In genomic region chr1:212289262-212290077, GRCh38 we compare ENCODE assay signal across 13 cellular contexts. TPM values are rescaled to one million over a fixed set of nuclear protein-coding genes. Genes with fewer than 3 reads are reported as not detected.
A peak's percentile ranks its signal among the peaks of the same experiment; 100 is the strongest.
DNase-seq lines count a peak whose midpoint lies in the region; ATAC-seq and TF ChIP-seq lines count a peak whose summit lies in the region.
"Had no signal": no experiment of that assay in that cellular context is flagged by ENCODE, and none has a peak within 500 bp of the region (broad histone marks: within the 10 kb centered on the region; RNA-seq: fewer than 3 reads in every experiment).

No MANE protein-coding gene starts in this region.

- DNase-seq in activated naive CD4-positive, alpha-beta T cell treated with Interleukin-2 at 50 U/mL for 16 hours = no peak
- DNase-seq in esophagus squamous epithelium (lab: John Stamatoyannopoulos, UW) (no peak), tibial artery (no peak), aorta (no peak)
- DNase-seq: AML-193, colonic mucosa, NCI-H2029, pancreas had no signal

- peaks cover 75% of the 10 kb centered on the region for H3K4me1 Mint-ChIP-seq in activated naive CD4-positive, alpha-beta T cell treated with anti-CD3 and anti-CD28 coated beads, Interleukin-2, amount 50 U/mL, for 24 hours

- no peak for TF ChIP-seq POLR2A in esophagus squamous epithelium (IDR thresholded peaks at IDR 0.05)
- TF ChIP-seq POLR2A in GM18505 (IDR thresholded peaks at IDR 0.05; ENCODE audit: borderline replicate concordance, extremely low read depth, insufficient read depth, insufficient read length) = no peak

- H3K4me2 ChIP-seq in OCI-LY3 (ENCODE audit: low read length) = 0 out of 2 replicates have a peak overlapping the region, but pooled peaks have one; percentile 3

- 49% methylated on average over 4 of the region's 4 CpGs for WGBS in esophagus squamous epithelium, 2 donors
- 29 to 30% methylated on average over 4 of the region's 4 CpGs for WGBS in aorta, 2 donors

- no peak overlapping the region for H2AFZ ChIP-seq in OCI-LY3 (ENCODE audit: low read depth, low read length)

- intact Hi-C loops in esophagus squamous epithelium (cut with DNase I) = loop anchor here (5.0 kb wide), 1 partner anchor 217 kb away; no protein-coding TSS in a partner anchor
- intact Hi-C loops in tibial artery (cut with DNase I; ENCODE audit: low total_unique reads) = loop anchor here (5.0 to 10.0 kb wide), 4 partner anchors 55 to 265 kb away; no protein-coding TSS in a partner anchor
- intact Hi-C loops in aorta (cut with DNase I) = loop anchor here (5.0 kb wide), 4 partner anchors 57 to 217 kb away; no protein-coding TSS in a partner anchor

- peaks cover 84% of the 10 kb centered on the region for H3K79me2 ChIP-seq in OCI-LY3 (ENCODE audit: low read length)

- peaks cover 30% of the 10 kb centered on the region for H4K20me1 ChIP-seq in OCI-LY3 (ENCODE audit: insufficient read depth, low read length)

- no peak for TF ChIP-seq CTCF in OCI-LY3 (IDR thresholded peaks at IDR 0.05; ENCODE audit: low read depth, low read length)
- no peak for TF ChIP-seq CTCF in esophagus squamous epithelium (IDR thresholded peaks at IDR 0.05)
- no peak for TF ChIP-seq CTCF in tibial artery (IDR thresholded peaks at IDR 0.05)

- H3K36me3 Mint-ChIP-seq in activated naive CD4-positive, alpha-beta T cell treated with anti-CD3 and anti-CD28 coated beads, Interleukin-2, amount 50 U/mL, for 24 hours = peaks cover 2% of the 10 kb centered on the region

- H3K9me3 Mint-ChIP-seq in activated naive CD4-positive, alpha-beta T cell treated with anti-CD3 and anti-CD28 coated beads, Interleukin-2, amount 50 U/mL, for 24 hours = no peaks in the 10 kb centered on the region

- H3K4me1 ChIP-seq in OCI-LY3 (ENCODE audit: low read length) (peaks cover 52% of the 10 kb centered on the region), esophagus squamous epithelium (peaks cover 22 to 77% (median 37%) of the 10 kb centered on the region in 3 donors), tibial artery (peaks cover 0 to 70% (median 37%) of the 10 kb centered on the region in 4 donors), aorta (ENCODE audit: control insufficient read depth in 1 of 2, insufficient read depth in 2 of 2, low read length in 2 of 2) (peaks cover 2 to 13% of the 10 kb centered on the region in 2 donors)

- no peak overlapping the region for H3K27ac Mint-ChIP-seq in activated naive CD4-positive, alpha-beta T cell treated with anti-CD3 and anti-CD28 coated beads, Interleukin-2, amount 50 U/mL, for 24 hours

- H3K4me3 Mint-ChIP-seq in activated naive CD4-positive, alpha-beta T cell treated with anti-CD3 and anti-CD28 coated beads, Interleukin-2, amount 50 U/mL, for 24 hours = peak overlapping the region; percentile 66

- H3K9me3 ChIP-seq in OCI-LY3 (ENCODE audit: insufficient read depth, low read length) (no peaks in the 10 kb centered on the region), esophagus squamous epithelium (no peaks in the 10 kb centered on the region), tibial artery (no peaks in the 10 kb centered on the region), aorta (ENCODE audit: control insufficient read depth, low read length) (no peaks in the 10 kb centered on the region)
- H3K9me3 ChIP-seq: colonic mucosa, pancreas had no signal

- H3K27me3 ChIP-seq in OCI-LY3 (ENCODE audit: low read depth, low read length) (no peaks in the 10 kb centered on the region), esophagus squamous epithelium (no peaks in the 10 kb centered on the region), tibial artery (no peaks in the 10 kb centered on the region), aorta (ENCODE audit: control insufficient read depth in 1 of 2, insufficient read depth in 2 of 2, low read length in 1 of 2) (no peaks in the 10 kb centered on the region)
- H3K27me3 ChIP-seq: colonic mucosa, pancreas had no signal

- H3K27ac ChIP-seq in OCI-LY3 (ENCODE audit: low read length) (no peak overlapping the region), esophagus squamous epithelium (peak overlapping the region; percentile 17 to 99 (median 62)), tibial artery (peak overlapping the region; percentile 8 to 99), aorta (ENCODE audit: low read depth in 1 of 2, low read length in 2 of 2) (no peak overlapping the region)
- H3K27ac ChIP-seq: colonic mucosa, pancreas had no signal

- H3K27me3 Mint-ChIP-seq in activated naive CD4-positive, alpha-beta T cell treated with anti-CD3 and anti-CD28 coated beads, Interleukin-2, amount 50 U/mL, for 24 hours = no peaks in the 10 kb centered on the region

- H3K4me3 ChIP-seq in OCI-LY3 (ENCODE audit: low read length) (no peak overlapping the region), esophagus squamous epithelium (peak overlapping the region in 2 of 4 donors; percentile 81 to 91), tibial artery (peak overlapping the region in 1 of 2 donors; percentile 88), aorta (ENCODE audit: low read length in 2 of 2) (no peak overlapping the region)
- H3K4me3 ChIP-seq: lung had no signal

- H3K36me3 ChIP-seq in OCI-LY3 (replicated peaks; ENCODE audit: low read depth, low read length) = peaks cover 3% of the 10 kb centered on the region
- H3K36me3 ChIP-seq in esophagus squamous epithelium = no peaks in the 10 kb centered on the region
- no peaks in the 10 kb centered on the region for H3K36me3 ChIP-seq in tibial artery
- H3K36me3 ChIP-seq in aorta (ENCODE audit: control insufficient read depth in 1 of 2, insufficient read depth in 2 of 2, low read length in 1 of 2) = no peaks in the 10 kb centered on the region
- H3K36me3 ChIP-seq: colonic mucosa, pancreas had no signal

- no peak overlapping the region for H3K9ac ChIP-seq in OCI-LY3 (ENCODE audit: low read length)

- ATAC-seq in aorta (ENCODE audit: low FRiP score) (no peak), GM18505 (IDR thresholded peaks at IDR 0.05; ENCODE audit: unreplicated experiment) (no peak), GM19463 (IDR thresholded peaks at IDR 0.05; ENCODE audit: unreplicated experiment) (no peak)
- ATAC-seq: pancreas had no signal

RNA-seq across cellular contexts. Expression of gene PPP2R5A, which starts 4.3 kb away (rescaled TPM):
- total RNA-seq in esophagus squamous epithelium = 10 to 100 TPM; 57.5 to 78.8 (median 63.7) TPM
- total RNA-seq in aorta = 10 to 100 TPM; 43.2 to 45.3 TPM
- polyA plus RNA-seq in aorta = 10 to 100 TPM; 33.5 to 39.1 TPM

Comparison
In these comparisons a context has a peak if more than half of its experiments do, and no peak if none do; other contexts are left out.
1. H3K27ac ChIP-seq: peak in esophagus squamous epithelium (4 of 4) and tibial artery (2 of 2); none in OCI-LY3 (single experiment) and aorta (0 of 2).